Comparison of ENCODE assay signal across 20 cellular contexts in genomic region chr11:2709429-2709828, GRCh38. TPM values are rescaled to one million over a fixed set of nuclear protein-coding genes. Genes with fewer than 3 reads are reported as not detected.
DNase-seq lines count a peak whose midpoint lies in the region; ATAC-seq and TF ChIP-seq lines count a peak whose summit lies in the region.
"Had no signal": no experiment of that assay in that cellular context is flagged by ENCODE, and none has a peak within 500 bp of the region (broad histone marks: within the 10 kb centered on the region; RNA-seq: fewer than 3 reads in every experiment).

No MANE protein-coding gene starts in this region.

- intact Hi-C loops in uterus (cut with DNase I; ENCODE audit: low total_unique reads), result loop anchor here (10.0 kb wide), 1 partner anchor 175 kb away; the partner anchor contains the start of gene CDKN1C

- ATAC-seq in HG02938 (IDR thresholded peaks at IDR 0.05; ENCODE audit: unreplicated experiment) (no peak), HG03460 (IDR thresholded peaks at IDR 0.05; ENCODE audit: unreplicated experiment) (no peak)
- ATAC-seq: activated T-cell treated with anti-CD3 and anti-CD28 coated beads, Interleukin-2, amount 50 U/mL, for 4 hours; Panc1; stimulated activated naive CD8-positive, alpha-beta T cell treated with anti-CD3 and anti-CD28 coated beads, Interleukin-15, Interleukin-2, amounts not matched to agents 100 U/mL and 50 U/mL, for 24 hours had no signal

- peak overlapping the region; percentile 56 to 85 (median 66) for H3K27ac Mint-ChIP-seq in nephron
- H3K27ac Mint-ChIP-seq: T-helper 1 cell treated with Interleukin-12 subunit alpha and Interleukin-12 subunit beta and Interleukin-4 antibody, amounts not matched to agents 30 μg/mL and 1 μg/mL, for 36 hours had no signal

- H3K4me1 ChIP-seq in adipocyte (ENCODE audit: control insufficient read depth, insufficient read depth, low read length), result peaks cover 24% of the 10 kb centered on the region
- H3K4me1 ChIP-seq in uterus, result peaks cover 15 to 16% of the 10 kb centered on the region in 2 donors

- H3K27me3 ChIP-seq in adipocyte (replicated peaks; ENCODE audit: control insufficient read depth, insufficient read depth, low read length), result no peaks in the 10 kb centered on the region
- H3K27me3 ChIP-seq in uterus, result no peaks in the 10 kb centered on the region
- H3K27me3 ChIP-seq: heart left ventricle had no signal

- TF ChIP-seq POLR2A in uterus (IDR thresholded peaks at IDR 0.05), result no peak

- peaks cover 10% of the 10 kb centered on the region for H3K9me3 Mint-ChIP-seq in nephron

- H3K27me3 Mint-ChIP-seq in nephron (ENCODE audit: low read depth), result peaks cover 3% of the 10 kb centered on the region
- H3K27me3 Mint-ChIP-seq: CD4-positive, alpha-beta memory T cell had no signal

- peak overlapping the region; percentile 87 to 93 for H3K27ac ChIP-seq in uterus

- H3K4me3 Mint-ChIP-seq in nephron, result no peak overlapping the region
- H3K4me3 Mint-ChIP-seq: activated T-cell treated with anti-CD3 and anti-CD28 coated beads, Interleukin-2, amount 50 U/mL, for 4 hours; CD4-positive, alpha-beta memory T cell; T-helper 1 cell treated with Interleukin-12 subunit alpha and Interleukin-12 subunit beta and Interleukin-4 antibody, amounts not matched to agents 30 μg/mL and 1 μg/mL, for 36 hours had no signal

- H3K36me3 ChIP-seq in adipocyte (ENCODE audit: control insufficient read depth, insufficient read depth, low read length, severe bottlenecking) (no peaks in the 10 kb centered on the region), uterus (no peaks in the 10 kb centered on the region)
- H3K36me3 ChIP-seq: heart left ventricle had no signal

- peaks cover 7% of the 10 kb centered on the region for H3K9me3 ChIP-seq in adipocyte (ENCODE audit: control insufficient read depth, low read length)
- no peaks in the 10 kb centered on the region for H3K9me3 ChIP-seq in uterus

- peak overlapping the region; percentile 7 for H3K9ac ChIP-seq in adipocyte (ENCODE audit: low read length)

- H3K4me1 Mint-ChIP-seq in nephron, result peaks cover 87% of the 10 kb centered on the region
- H3K4me1 Mint-ChIP-seq: CD4-positive, alpha-beta memory T cell had no signal

- TF ChIP-seq CTCF in foreskin fibroblast (IDR thresholded peaks at IDR 0.05; ENCODE audit: low read depth, low read length) (no peak), nephron (IDR thresholded peaks at IDR 0.05; ENCODE audit: unreplicated experiment in 3 of 3) (no peak), uterus (IDR thresholded peaks at IDR 0.05) (no peak)

- H3K4me3 ChIP-seq in adipocyte (ENCODE audit: low read length) (peak overlapping the region; percentile 54), foreskin fibroblast (ENCODE audit: low read depth in 1 of 2, low read length in 2 of 2) (no peak overlapping the region), uterus (peak overlapping the region in 1 of 2 donors; percentile 9)

- DNase-seq in adipocyte (ENCODE audit: low read depth), result peak; percentile 89
- peak; percentile 33 to 66 for DNase-seq in foreskin fibroblast
- DNase-seq in uterus, result peak; percentile 70 to 81
- no peak for DNase-seq in NCI-H1092 (lab: John Stamatoyannopoulos, UW)
- DNase-seq: activated CD4-positive, alpha-beta T cell treated with anti-CD3 and anti-CD28 coated beads for 4 hours; activated T-cell treated with anti-CD3 and anti-CD28 coated beads, Interleukin-2, amount 50 U/mL, for 4 hours; anterior cingulate cortex; CD4-positive, alpha-beta memory T cell; effector CD8-positive, alpha-beta T cell; GF-D8; HCEC 1CT; mesendoderm; MM.1S; stimulated activated naive CD8-positive, alpha-beta T cell treated with anti-CD3 and anti-CD28 coated beads, Interleukin-15, Interleukin-2, amounts not matched to agents 100 U/mL and 50 U/mL, for 24 hours had no signal

- H3K36me3 Mint-ChIP-seq in nephron (ENCODE audit: low read depth), result no peaks in the 10 kb centered on the region

RNA-seq across cellular contexts. Expression of gene KCNQ1OT1, which starts 9.6 kb away (rescaled TPM):
- 10 to 100 TPM in 2 of 4 donors, 1 to 10 TPM in 2; 2.6 to 19.4 (median 10.9) TPM for total RNA-seq in uterus
